ENCODE assay signal across 27 cellular contexts in the genomic region with DNA sequence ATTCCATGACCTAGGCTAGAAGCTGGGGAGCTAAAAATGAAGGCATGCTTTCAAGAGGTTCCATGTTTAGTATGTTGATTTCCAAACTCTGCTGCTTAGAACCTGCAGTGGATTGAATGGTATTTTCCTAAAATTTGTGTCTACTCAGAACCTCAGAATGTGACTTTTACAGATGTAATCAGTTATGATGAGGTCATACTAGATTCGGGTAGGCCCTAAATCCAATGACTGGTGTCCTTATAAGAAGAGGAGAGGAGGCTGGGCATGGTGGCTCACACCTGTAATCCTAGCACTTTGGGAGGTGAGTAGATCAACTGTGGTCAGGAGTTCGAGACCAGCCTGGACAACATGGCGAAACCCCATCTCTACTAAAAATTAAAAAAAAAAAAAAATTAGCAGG.
"Had no signal": no experiment of that assay in that cellular context is flagged by ENCODE, and none has a peak within 500 bp of the region (broad histone marks: within the 10 kb centered on the region; RNA-seq: fewer than 3 reads in every experiment).

No MANE protein-coding gene starts in this region.

- H3K27ac Mint-ChIP-seq: dendritic cell treated with granulocyte-macrophage colony-stimulating factor and Interleukin-4, amounts not matched to agents 40 ng/mL and 50 ng/mL, for 4 days; effector memory CD8-positive, alpha-beta T cell; endodermal cell; memory B cell had no signal

- H3K4me3 Mint-ChIP-seq: dendritic cell treated with granulocyte-macrophage colony-stimulating factor and Interleukin-4, amounts not matched to agents 40 ng/mL and 50 ng/mL, for 4 days; effector memory CD8-positive, alpha-beta T cell; endodermal cell; memory B cell had no signal

- FAIRE-seq: endometrium, islet of Langerhans, keratinocyte had no signal

- H3K36me3 Mint-ChIP-seq: memory B cell had no signal

- H3K27ac ChIP-seq: colonic mucosa, epithelial cell of prostate, esophagus squamous epithelium, gastrocnemius medialis, heart right ventricle, left lung, lower lobe of right lung had no signal

- ATAC-seq: effector memory CD8-positive, alpha-beta T cell; esophagus mucosa; gastrocnemius medialis; heart right ventricle; left cardiac atrium; left lung; left ventricle myocardium superior; lower lobe of right lung had no signal

- DNase-seq: colonic mucosa; cortex of kidney; effector CD8-positive, alpha-beta T cell; effector memory CD8-positive, alpha-beta T cell; endodermal cell; erythroblast; esophagus squamous epithelium; foreskin fibroblast; foreskin melanocyte; gastrocnemius medialis; glutamatergic neuron; head of caudate nucleus; heart right ventricle; hippocampal formation; left cardiac atrium; left lung; left ventricle myocardium superior; lower lobe of right lung; mesendoderm; midbrain had no signal

- H3K4me3 ChIP-seq: colonic mucosa, esophagus squamous epithelium, gastrocnemius medialis, heart right ventricle, left lung, lower lobe of right lung had no signal

- H3K36me3 ChIP-seq: colonic mucosa, esophagus squamous epithelium, gastrocnemius medialis, heart right ventricle, left lung, lower lobe of right lung had no signal

- H3K9me3 ChIP-seq: colonic mucosa, esophagus squamous epithelium, gastrocnemius medialis, heart right ventricle, left lung, lower lobe of right lung had no signal

- H3K9me3 Mint-ChIP-seq: dendritic cell treated with granulocyte-macrophage colony-stimulating factor and Interleukin-4, amounts not matched to agents 40 ng/mL and 50 ng/mL, for 4 days; effector memory CD8-positive, alpha-beta T cell; endodermal cell; memory B cell had no signal
